In the genomic region with DNA sequence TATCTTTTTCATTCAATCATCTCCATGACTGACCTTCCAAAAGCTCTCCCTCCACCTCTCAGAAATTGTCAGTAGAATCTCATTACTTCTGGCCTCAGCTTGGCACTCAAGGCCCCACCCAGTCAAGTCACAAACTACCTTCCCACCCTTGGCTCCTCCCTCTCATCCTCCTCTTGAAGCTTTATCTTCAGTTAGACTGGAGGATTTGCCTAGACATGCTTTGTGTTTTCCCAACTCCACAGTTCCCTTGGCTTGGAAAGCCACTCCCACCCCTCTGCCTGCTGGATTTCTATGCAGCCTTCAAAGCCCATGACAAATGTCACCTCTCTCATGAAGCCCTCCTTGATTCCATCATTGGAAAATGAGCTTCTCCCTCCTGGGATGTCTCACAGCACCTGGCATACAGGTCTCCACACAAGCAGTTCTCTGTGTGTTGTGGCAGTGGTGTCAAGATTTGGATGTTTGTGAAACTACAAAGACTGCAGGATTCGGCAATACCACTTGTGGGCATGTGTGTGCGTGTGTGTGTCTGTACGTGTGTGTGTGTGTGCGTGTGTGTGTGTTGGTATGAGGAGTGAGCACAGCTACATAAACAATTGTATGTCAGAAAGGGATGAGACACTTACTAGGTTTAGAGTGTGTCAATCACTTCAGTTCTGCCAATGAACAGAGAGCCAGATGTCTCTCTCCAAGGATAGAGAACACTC, we compare ENCODE assay signal across 1 cellular context.
TF ChIP-seq lines count a peak whose summit lies in the region.

No MANE protein-coding gene starts in this region.

TF ChIP-seq in SK-N-SH, 30 proteins besides CTCF, POLR2A, EP300 and RAD21 (continued from another document):
- TF ChIP-seq, protein P1, sequence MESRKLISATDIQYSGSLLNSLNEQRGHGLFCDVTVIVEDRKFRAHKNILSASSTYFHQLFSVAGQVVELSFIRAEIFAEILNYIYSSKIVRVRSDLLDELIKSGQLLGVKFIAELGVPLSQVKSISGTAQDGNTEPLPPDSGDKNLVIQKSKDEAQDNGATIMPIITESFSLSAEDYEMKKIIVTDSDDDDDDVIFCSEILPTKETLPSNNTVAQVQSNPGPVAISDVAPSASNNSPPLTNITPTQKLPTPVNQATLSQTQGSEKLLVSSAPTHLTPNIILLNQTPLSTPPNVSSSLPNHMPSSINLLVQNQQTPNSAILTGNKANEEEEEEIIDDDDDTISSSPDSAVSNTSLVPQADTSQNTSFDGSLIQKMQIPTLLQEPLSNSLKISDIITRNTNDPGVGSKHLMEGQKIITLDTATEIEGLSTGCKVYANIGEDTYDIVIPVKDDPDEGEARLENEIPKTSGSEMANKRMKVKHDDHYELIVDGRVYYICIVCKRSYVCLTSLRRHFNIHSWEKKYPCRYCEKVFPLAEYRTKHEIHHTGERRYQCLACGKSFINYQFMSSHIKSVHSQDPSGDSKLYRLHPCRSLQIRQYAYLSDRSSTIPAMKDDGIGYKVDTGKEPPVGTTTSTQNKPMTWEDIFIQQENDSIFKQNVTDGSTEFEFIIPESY (IDR thresholded peaks at IDR 0.05; ENCODE audit: borderline replicate concordance, low read depth): no peak
- TF ChIP-seq, protein P2, sequence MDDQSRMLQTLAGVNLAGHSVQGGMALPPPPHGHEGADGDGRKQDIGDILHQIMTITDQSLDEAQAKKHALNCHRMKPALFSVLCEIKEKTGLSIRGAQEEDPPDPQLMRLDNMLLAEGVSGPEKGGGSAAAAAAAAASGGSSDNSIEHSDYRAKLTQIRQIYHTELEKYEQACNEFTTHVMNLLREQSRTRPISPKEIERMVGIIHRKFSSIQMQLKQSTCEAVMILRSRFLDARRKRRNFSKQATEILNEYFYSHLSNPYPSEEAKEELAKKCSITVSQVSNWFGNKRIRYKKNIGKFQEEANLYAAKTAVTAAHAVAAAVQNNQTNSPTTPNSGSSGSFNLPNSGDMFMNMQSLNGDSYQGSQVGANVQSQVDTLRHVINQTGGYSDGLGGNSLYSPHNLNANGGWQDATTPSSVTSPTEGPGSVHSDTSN (IDR thresholded peaks at IDR 0.05): no peak
- no peak for TF ChIP-seq MXI1 (IDR thresholded peaks at IDR 0.05; ENCODE audit: low read depth, low read length)
- no peak for TF ChIP-seq SIN3A (IDR thresholded peaks at IDR 0.05; ENCODE audit: borderline replicate concordance, low read depth, low read length)
- TF ChIP-seq FOXM1 (IDR thresholded peaks at IDR 0.05; ENCODE audit: low read depth): no peak
